In the genomic region with DNA sequence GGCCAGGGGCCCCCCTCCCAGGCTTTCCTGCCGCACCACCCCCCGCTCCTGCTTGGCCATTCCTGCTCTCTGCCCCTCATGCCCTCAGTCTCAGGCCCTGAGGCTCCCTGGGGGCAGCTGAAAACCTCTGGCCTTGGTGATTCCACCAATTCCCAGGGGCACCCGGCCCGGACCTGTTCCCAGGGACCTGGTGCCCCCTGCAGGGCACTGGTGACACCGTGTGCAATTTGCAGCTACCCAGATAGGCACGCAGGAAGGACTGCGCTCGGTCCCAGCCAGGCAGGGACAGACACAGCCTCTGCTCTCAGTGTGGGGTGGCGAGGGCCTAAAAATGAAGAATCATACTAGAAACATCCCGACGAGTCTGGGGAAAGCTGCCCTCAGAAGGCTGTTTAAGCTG, we compare ENCODE assay signal across 8 cellular contexts. TPM values are rescaled to one million over a fixed set of nuclear protein-coding genes. Genes with fewer than 3 reads are reported as not detected.
DNase-seq lines count a peak whose midpoint lies in the region; ATAC-seq, FAIRE-seq and TF ChIP-seq lines count a peak whose summit lies in the region.

No MANE protein-coding gene starts in this region.

- FAIRE-seq in GM12878 (lab: Jason Lieb, UNC), result no peak

- H3K9me3 ChIP-seq in Loucy (ENCODE audit: insufficient read depth, low read depth, low read length), result no peaks in the 10 kb centered on the region
- H3K9me3 ChIP-seq in GM12878 (replicated peaks; ENCODE audit: control insufficient read depth, insufficient read depth, low read length), result no peaks in the 10 kb centered on the region
- no peaks in the 10 kb centered on the region for H3K9me3 ChIP-seq in liver (ENCODE audit: control insufficient read depth in 4 of 4, low read length in 3 of 4)

- CTCF ChIA-PET in activated CD4-positive, alpha-beta memory T cell treated with anti-CD3 and anti-CD28 coated beads for 36 hours (lab: Charles Lee), result interaction anchor here (0.8 to 4.2 kb wide), 4 partner anchors 9 to 350 kb away, joined by 3 to 19 read pairs (median 4); no protein-coding TSS in a partner anchor
- CTCF ChIA-PET in activated CD4-positive, alpha-beta memory T cell treated with anti-CD3 and anti-CD28 coated beads, Interleukin-2, amount 10 ng/mL, durations not matched to agents 7 days and 5 days (lab: Charles Lee), result no interaction called here
- CTCF ChIA-PET in GM12878 (lab: Yijun Ruan, JAX), result interaction anchor here (0.9 to 1.5 kb wide), 3 partner anchors 145 to 238 kb away, joined by 3 to 5 read pairs (median 4); no protein-coding TSS in a partner anchor

- RAD21 ChIA-PET in GM12878 (lab: Charles Lee; ENCODE audit: unreplicated experiment), result interaction anchor here (1.3 kb wide), 1 partner anchor 31 kb away, joined by 4 read pairs; no protein-coding TSS in a partner anchor

- H4K20me1 ChIP-seq in Loucy (ENCODE audit: insufficient read depth, low read length, poor library complexity, severe bottlenecking), result no peaks in the 10 kb centered on the region
- H4K20me1 ChIP-seq in GM12878 (ENCODE audit: control insufficient read depth, insufficient read depth), result no peaks in the 10 kb centered on the region

- no peak overlapping the region for H2AFZ ChIP-seq in Loucy (ENCODE audit: low read length)
- no peak overlapping the region for H2AFZ ChIP-seq in GM12878 (ENCODE audit: control insufficient read depth, low read depth, low read length)

- H3K27ac ChIP-seq in GM12878 (ENCODE audit: control insufficient read depth, insufficient read depth), result no peak overlapping the region
- H3K27ac ChIP-seq in liver (ENCODE audit: low read depth in 1 of 2, low read length in 2 of 2), result no peak overlapping the region

- ATAC-seq in GM12878 (peak; percentile 78), GM19463 (IDR thresholded peaks at IDR 0.05; ENCODE audit: unreplicated experiment) (no peak)

- H3K79me2 ChIP-seq in Loucy (ENCODE audit: insufficient read depth, low read length), result no peaks in the 10 kb centered on the region
- H3K79me2 ChIP-seq in GM12878 (ENCODE audit: control insufficient read depth, insufficient read depth, low read length), result no peaks in the 10 kb centered on the region

- H3K36me3 Mint-ChIP-seq in activated CD4-positive, alpha-beta memory T cell treated with anti-CD3 and anti-CD28 coated beads for 36 hours, result no peaks in the 10 kb centered on the region
- no peaks in the 10 kb centered on the region for H3K36me3 Mint-ChIP-seq in activated CD4-positive, alpha-beta memory T cell treated with anti-CD3 and anti-CD28 coated beads, Interleukin-2, amount 10 ng/mL, durations not matched to agents 7 days and 5 days (ENCODE audit: low read depth)

- intact Hi-C loops in activated CD4-positive, alpha-beta memory T cell treated with anti-CD3 and anti-CD28 coated beads for 36 hours (cut with micrococcal nuclease), result no loop called here
- intact Hi-C loops in GM12878 (cut with micrococcal nuclease; ENCODE audit: unreplicated experiment), result loop anchor here (5.0 to 10.0 kb wide), 2 partner anchors 221 to 353 kb away; partner anchors contain the start of gene OSGIN1

- peak; percentile 35; the same call in 1 of the 2 replicates for TF ChIP-seq RAD21 in GM12878 (IDR thresholded peaks at IDR 0.05; ENCODE audit: insufficient read depth, low read depth, low read length)
- peak; percentile 50 to 69 for TF ChIP-seq RAD21 in liver (IDR thresholded peaks at IDR 0.05)

- no peaks in the 10 kb centered on the region for H3K4me1 Mint-ChIP-seq in activated CD4-positive, alpha-beta memory T cell treated with anti-CD3 and anti-CD28 coated beads for 36 hours (ENCODE audit: low read depth)
- no peaks in the 10 kb centered on the region for H3K4me1 Mint-ChIP-seq in activated CD4-positive, alpha-beta memory T cell treated with anti-CD3 and anti-CD28 coated beads, Interleukin-2, amount 10 ng/mL, durations not matched to agents 7 days and 5 days

- H3K4me3 ChIP-seq in Loucy (ENCODE audit: low read length, poor library complexity, severe bottlenecking) (no peak overlapping the region), GM12878 (no peak overlapping the region), liver (ENCODE audit: low read depth in 1 of 3, low read length in 3 of 3) (no peak overlapping the region)

- H3K9ac ChIP-seq in Loucy (ENCODE audit: low read depth, low read length, poor library complexity, severe bottlenecking) (no peak overlapping the region), GM12878 (ENCODE audit: control insufficient read depth, insufficient read depth, low read length) (no peak overlapping the region), liver (ENCODE audit: low read depth in 1 of 2, low read length in 2 of 2) (no peak overlapping the region)

- H3K27me3 Mint-ChIP-seq in activated CD4-positive, alpha-beta memory T cell treated with anti-CD3 and anti-CD28 coated beads for 36 hours, result peaks cover 20% of the 10 kb centered on the region
- peaks cover 14% of the 10 kb centered on the region for H3K27me3 Mint-ChIP-seq in activated CD4-positive, alpha-beta memory T cell treated with anti-CD3 and anti-CD28 coated beads, Interleukin-2, amount 10 ng/mL, durations not matched to agents 7 days and 5 days

- no peak overlapping the region for H3K4me2 ChIP-seq in Loucy (ENCODE audit: low read depth, low read length, poor library complexity, severe bottlenecking)
- H3K4me2 ChIP-seq in GM12878 (ENCODE audit: control insufficient read depth, insufficient read depth), result no peak overlapping the region

- no peaks in the 10 kb centered on the region for H3F3A ChIP-seq in Loucy (ENCODE audit: low read depth)

- no peak for TF ChIP-seq EP300 in GM12878 (IDR thresholded peaks at IDR 0.05; ENCODE audit: borderline replicate concordance in 1 of 2, control insufficient read depth in 1 of 2, low read depth in 2 of 2, low read length in 2 of 2)

- H3K9me2 ChIP-seq in Loucy (replicated peaks; ENCODE audit: low read depth, low read length), result no peaks in the 10 kb centered on the region

- TF ChIP-seq CTCF in Loucy (conservative IDR thresholded peaks at IDR 0.05; ENCODE audit: low read length) (peak; percentile 78), GM12878 (IDR thresholded peaks at IDR 0.05 in 2 of 3, conservative IDR thresholded peaks at IDR 0.05 in 1 of 3; ENCODE audit: control insufficient read depth in 2 of 3, extremely low read depth in 1 of 3, insufficient read depth in 1 of 3, low read depth in 3 of 3, low read length in 3 of 3) (peak; percentile 16 to 52 (median 41); a peak in 3 of 6 replicates), liver (IDR thresholded peaks at IDR 0.05; ENCODE audit: low read depth, low read length, missing input control) (peak; percentile 23)

- no peaks in the 10 kb centered on the region for H3K9me3 Mint-ChIP-seq in activated CD4-positive, alpha-beta memory T cell treated with anti-CD3 and anti-CD28 coated beads for 36 hours
- no peaks in the 10 kb centered on the region for H3K9me3 Mint-ChIP-seq in activated CD4-positive, alpha-beta memory T cell treated with anti-CD3 and anti-CD28 coated beads, Interleukin-2, amount 10 ng/mL, durations not matched to agents 7 days and 5 days

- no TSS peak for BruUV-seq in GM12878 (replicated peaks; lab: Mats Ljungman, UMichigan)

- TF ChIP-seq POLR2A in GM12878 (IDR thresholded peaks at IDR 0.05; ENCODE audit: low read depth, low read length), result no peak

- H3K4me1 ChIP-seq in Loucy (ENCODE audit: insufficient read depth, low read length, poor library complexity, severe bottlenecking) (no peaks in the 10 kb centered on the region), GM12878 (ENCODE audit: control insufficient read depth, insufficient read depth, low read length) (no peaks in the 10 kb centered on the region), liver (ENCODE audit: control insufficient read depth in 4 of 4, insufficient read depth in 4 of 4, low read length in 3 of 4) (no peaks in the 10 kb centered on the region)

- no peak overlapping the region for H3K27ac Mint-ChIP-seq in activated CD4-positive, alpha-beta memory T cell treated with anti-CD3 and anti-CD28 coated beads for 36 hours
- H3K27ac Mint-ChIP-seq in activated CD4-positive, alpha-beta memory T cell treated with anti-CD3 and anti-CD28 coated beads, Interleukin-2, amount 10 ng/mL, durations not matched to agents 7 days and 5 days, result no peak overlapping the region

- WGBS in GM12878 (ENCODE audit: insufficient coverage, insufficient replicate concordance, low lambda C conversion rate, missing lambda C conversion rate), result 16% methylated on average over 11 of the region's 11 CpGs
- WGBS in liver, result 35% methylated on average over 11 of the region's 11 CpGs

- SMC1A ChIA-PET in GM12878 (lab: Charles Lee; ENCODE audit: uncharacterized antibody, unreplicated experiment), result no interaction called here

- no peaks in the 10 kb centered on the region for H3K27me3 ChIP-seq in Loucy (ENCODE audit: insufficient read depth, low read length, poor library complexity, severe bottlenecking)
- H3K27me3 ChIP-seq in GM12878 (replicated peaks in 1 of 2; ENCODE audit: control insufficient read depth in 2 of 2, insufficient read depth in 2 of 2, low read length in 1 of 2), result no peaks in the 10 kb centered on the region; a peak in 1 of 4 replicates
- H3K27me3 ChIP-seq in liver (ENCODE audit: control insufficient read depth in 4 of 4, insufficient read depth in 4 of 4, low read length in 3 of 4), result peaks cover 0 to 4% (median 0%) of the 10 kb centered on the region in 4 donors

- no peak overlapping the region for H3K4me3 Mint-ChIP-seq in activated CD4-positive, alpha-beta memory T cell treated with anti-CD3 and anti-CD28 coated beads for 36 hours
- H3K4me3 Mint-ChIP-seq in activated CD4-positive, alpha-beta memory T cell treated with anti-CD3 and anti-CD28 coated beads, Interleukin-2, amount 10 ng/mL, durations not matched to agents 7 days and 5 days, result no peak overlapping the region

- H3K36me3 ChIP-seq in Loucy (ENCODE audit: insufficient read depth, low read length) (no peaks in the 10 kb centered on the region), GM12878 (ENCODE audit: control insufficient read depth in 2 of 2, insufficient read depth in 2 of 2, low read length in 1 of 2) (no peaks in the 10 kb centered on the region), liver (ENCODE audit: control insufficient read depth in 4 of 4, insufficient read depth in 3 of 4, low read depth in 1 of 4, low read length in 3 of 4) (no peaks in the 10 kb centered on the region)

- DNase-seq in activated CD4-positive, alpha-beta memory T cell treated with anti-CD3 and anti-CD28 coated beads for 36 hours, result peak; percentile 24
- DNase-seq in activated CD4-positive, alpha-beta memory T cell treated with anti-CD3 and anti-CD28 coated beads, Interleukin-2, amount 10 ng/mL, durations not matched to agents 7 days and 5 days, result no peak
- DNase-seq in GM12878 (ENCODE audit: low read depth, low spot score) (no peak), NCI-H128 (lab: John Stamatoyannopoulos, UW; ENCODE audit: unreplicated experiment) (no peak), KG1 (lab: John Stamatoyannopoulos, UW) (no peak)

- POLR2A ChIA-PET in activated CD4-positive, alpha-beta memory T cell treated with anti-CD3 and anti-CD28 coated beads for 36 hours (lab: Charles Lee), result no interaction called here
- POLR2A ChIA-PET in activated CD4-positive, alpha-beta memory T cell treated with anti-CD3 and anti-CD28 coated beads, Interleukin-2, amount 10 ng/mL, durations not matched to agents 7 days and 5 days (lab: Charles Lee), result no interaction called here
- POLR2A ChIA-PET in GM12878 (lab: Charles Lee), result no interaction called here

- in situ Hi-C loops in GM12878 (cut with MboI), result no loop called here

RNA-seq across cellular contexts. Expression of gene WFDC1, which starts 13.4 kb away (rescaled TPM):
- total RNA-seq in activated CD4-positive, alpha-beta memory T cell treated with anti-CD3 and anti-CD28 coated beads for 36 hours, result not detected
- not detected for total RNA-seq in activated CD4-positive, alpha-beta memory T cell treated with anti-CD3 and anti-CD28 coated beads, Interleukin-2, amount 10 ng/mL, durations not matched to agents 7 days and 5 days
- not detected in 2 replicates for total RNA-seq in GM12878 (2013; cell fraction: nucleolus; rRNA removed)
- total RNA-seq in GM12878 (2014; rRNA removed), result not detected in 2 replicates
- not detected in 2 replicates for total RNA-seq in GM12878 (2014; rRNA removed; fragmentation: Illumina TruSeq; extraction: Trizol)
- not detected in 2 replicates for total RNA-seq in GM12878 (2021)
- polyA plus RNA-seq in GM12878 (2011; ENCODE audit: low read depth), result not detected
- polyA plus RNA-seq in GM12878 (2011; rRNA removed), result not detected in 2 replicates
- not detected in 2 replicates for polyA plus RNA-seq in GM12878 (2011; cell fraction: cytosol; rRNA removed)
- not detected in 2 replicates for polyA plus RNA-seq in GM12878 (2011; cell fraction: nucleus; rRNA removed)
- not detected in 2 replicates for polyA plus RNA-seq in GM12878 (2012)
- not detected in 2 replicates for polyA plus RNA-seq in GM12878 (2014; fragmentation: Illumina TruSeq; extraction: Trizol)
- not detected for polyA plus RNA-seq in GM12878 (2014; fragmentation: Nextera tagmentation; extraction: Ambion mirVana)
- polyA plus RNA-seq in GM12878 (2014; rRNA removed), result not detected in 2 replicates
- not detected for polyA plus RNA-seq in GM12878 (2016; fragmentation: Nextera tagmentation; extraction: Ambion mirVana)
- not detected in 2 replicates for polyA minus RNA-seq in GM12878 (2011; rRNA and poly(A)+ RNA removed)
- not detected in 2 replicates for polyA minus RNA-seq in GM12878 (2011; cell fraction: cytosol; rRNA and poly(A)+ RNA removed)
- not detected in 2 replicates for polyA minus RNA-seq in GM12878 (2011; cell fraction: nucleus; rRNA and poly(A)+ RNA removed)
- total RNA-seq in liver, result 1 to 10 TPM; 1.5 to 4.2 TPM
- polyA plus RNA-seq in liver, result 1 to 10 TPM; 1.0 to 5.2 TPM

Comparison
In these comparisons a context has a peak if more than half of its experiments do, and no peak if none do; other contexts are left out.
1. CTCF ChIP-seq: peak in every context shown above with its lines; median percentile 78 in Loucy; 41 in GM12878; 23 in liver.